ENCODE assay signal across 9 cellular contexts in the genomic region with DNA sequence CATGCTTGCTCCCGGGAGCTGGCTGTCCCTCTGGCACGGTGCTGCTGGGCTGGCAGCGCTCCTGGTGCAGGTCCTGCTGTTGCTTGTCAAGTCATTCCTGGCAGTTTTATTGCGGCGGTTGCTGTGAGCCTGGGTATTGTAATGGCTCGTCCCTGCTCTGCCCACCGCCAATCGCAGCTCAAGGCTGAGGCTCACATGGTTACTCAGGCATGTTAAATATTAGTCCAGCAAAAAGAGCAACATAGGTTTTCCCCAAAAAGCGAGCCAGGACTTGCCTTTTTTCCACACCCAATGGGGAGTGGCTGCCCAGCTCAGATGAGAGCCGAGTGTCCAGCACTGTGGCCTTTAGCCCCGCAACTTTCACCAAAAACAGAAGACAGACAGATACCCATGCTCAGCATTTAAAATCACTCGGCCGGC.
A peak's percentile ranks its signal among the peaks of the same experiment; 100 is the strongest.
DNase-seq lines count a peak whose midpoint lies in the region; TF ChIP-seq lines count a peak whose summit lies in the region.
"Had no signal": no experiment of that assay in that cellular context is flagged by ENCODE, and none has a peak within 500 bp of the region (broad histone marks: within the 10 kb centered on the region; RNA-seq: fewer than 3 reads in every experiment).

No MANE protein-coding gene starts in this region.

- H2AFZ ChIP-seq in mesenchymal stem cell (ENCODE audit: low read depth, low read length) = no peak overlapping the region
- H2AFZ ChIP-seq in neuronal stem cell (ENCODE audit: low read length) = no peak overlapping the region

- H3K4me3 Mint-ChIP-seq in endodermal cell = no peak overlapping the region
- H3K4me3 Mint-ChIP-seq in activated CD4-positive, alpha-beta memory T cell treated with anti-CD3 and anti-CD28 coated beads, Interleukin-2, amount 10 ng/mL, durations not matched to agents 7 days and 5 days = no peak overlapping the region
- H3K4me3 Mint-ChIP-seq: activated naive CD8-positive, alpha-beta T cell treated with anti-CD3 and anti-CD28 coated beads, Interleukin-2, amount 10 ng/mL, durations not matched to agents 7 days and 5 days had no signal

- H2BK5ac ChIP-seq in mesenchymal stem cell (ENCODE audit: low read depth, low read length, poor library complexity, severe bottlenecking) = no peak overlapping the region
- H2BK5ac ChIP-seq in neuronal stem cell (ENCODE audit: low read length) = no peak overlapping the region

- in situ Hi-C loops in transverse colon (cut with MboI; ENCODE audit: low pct_ligation_motif_present in 1 of 4, low pct_unique_long_range_greater_than_20kb in 1 of 4, low sequenced_read_pairs in 3 of 4) = no loop called here

- no peaks in the 10 kb centered on the region for H3K4me1 ChIP-seq in endodermal cell (ENCODE audit: control insufficient read depth, insufficient read depth, low read length)
- peaks cover 15% of the 10 kb centered on the region for H3K4me1 ChIP-seq in mesenchymal stem cell (ENCODE audit: control insufficient read depth, insufficient read depth, low read depth, low read length)
- H3K4me1 ChIP-seq in transverse colon = peaks cover 4 to 37% (median 11%) of the 10 kb centered on the region in 4 donors
- H3K4me1 ChIP-seq in neuronal stem cell (ENCODE audit: control insufficient read depth in 2 of 2, insufficient read depth in 1 of 2, low read depth in 1 of 2, low read length in 2 of 2) = peaks cover 2 to 4% of the 10 kb centered on the region in 2 donors

- H3K23ac ChIP-seq in mesenchymal stem cell (ENCODE audit: low read length in 2 of 2) (no peak overlapping the region), neuronal stem cell (ENCODE audit: low read depth, low read length, poor library complexity) (no peak overlapping the region)

- H3K4me2 ChIP-seq in mesenchymal stem cell (ENCODE audit: low read length, poor library complexity, severe bottlenecking) = peak overlapping the region; percentile 51
- H3K4me2 ChIP-seq in neuronal stem cell (ENCODE audit: insufficient read depth, low read length, poor library complexity, severe bottlenecking) = no peak overlapping the region

- no peak overlapping the region for H3K27ac Mint-ChIP-seq in endodermal cell
- no peak overlapping the region for H3K27ac Mint-ChIP-seq in activated CD4-positive, alpha-beta memory T cell treated with anti-CD3 and anti-CD28 coated beads, Interleukin-2, amount 10 ng/mL, durations not matched to agents 7 days and 5 days
- H3K27ac Mint-ChIP-seq: activated naive CD8-positive, alpha-beta T cell treated with anti-CD3 and anti-CD28 coated beads, Interleukin-2, amount 10 ng/mL, durations not matched to agents 7 days and 5 days had no signal

- H3K14ac ChIP-seq in mesenchymal stem cell (ENCODE audit: low read length in 2 of 2) = no peak overlapping the region
- H3K14ac ChIP-seq in neuronal stem cell (ENCODE audit: low read length) = no peak overlapping the region

- H3K4me3 ChIP-seq in endodermal cell (ENCODE audit: low read length) (no peak overlapping the region), mesenchymal stem cell (ENCODE audit: insufficient read depth in 1 of 2, low read depth in 1 of 2, low read length in 2 of 2) (peak overlapping the region in 1 of 2 experiments; percentile 51), transverse colon (no peak overlapping the region), neuronal stem cell (ENCODE audit: low read length in 2 of 2) (no peak overlapping the region)

- CTCF ChIA-PET in activated CD4-positive, alpha-beta memory T cell treated with anti-CD3 and anti-CD28 coated beads, Interleukin-2, amount 10 ng/mL, durations not matched to agents 7 days and 5 days (lab: Charles Lee) = no interaction called here

- H3K18ac ChIP-seq in mesenchymal stem cell (ENCODE audit: low read depth in 1 of 2, low read length in 2 of 2) = no peak overlapping the region
- no peak overlapping the region for H3K18ac ChIP-seq in neuronal stem cell (ENCODE audit: low read length)

- H3K36me3 Mint-ChIP-seq in endodermal cell (ENCODE audit: low read depth) = peaks cover 9% of the 10 kb centered on the region
- H3K36me3 Mint-ChIP-seq in activated CD4-positive, alpha-beta memory T cell treated with anti-CD3 and anti-CD28 coated beads, Interleukin-2, amount 10 ng/mL, durations not matched to agents 7 days and 5 days (ENCODE audit: low read depth) = no peaks in the 10 kb centered on the region
- H3K36me3 Mint-ChIP-seq: activated naive CD8-positive, alpha-beta T cell treated with anti-CD3 and anti-CD28 coated beads, Interleukin-2, amount 10 ng/mL, durations not matched to agents 7 days and 5 days had no signal

- H3K27me3 Mint-ChIP-seq in endodermal cell (ENCODE audit: insufficient read depth) = no peaks in the 10 kb centered on the region
- H3K27me3 Mint-ChIP-seq in activated CD4-positive, alpha-beta memory T cell treated with anti-CD3 and anti-CD28 coated beads, Interleukin-2, amount 10 ng/mL, durations not matched to agents 7 days and 5 days = no peaks in the 10 kb centered on the region
- H3K27me3 Mint-ChIP-seq: activated naive CD8-positive, alpha-beta T cell treated with anti-CD3 and anti-CD28 coated beads, Interleukin-2, amount 10 ng/mL, durations not matched to agents 7 days and 5 days had no signal

- peak; percentile 65 for DNase-seq in NCI-H526 treated with DMSO at 0.1 percent for 48 hours (lab: John Stamatoyannopoulos, UW)
- DNase-seq in endodermal cell = no peak
- DNase-seq in mesenchymal stem cell = peak; percentile 67
- peak; percentile 80 for DNase-seq in transverse colon
- no peak for DNase-seq in CD1c-positive myeloid dendritic cell (ENCODE audit: extremely low spot score)
- DNase-seq in neuronal stem cell (ENCODE audit: low spot score) = no peak
- DNase-seq in stimulated activated CD4-positive, alpha-beta T cell treated with anti-CD3 and anti-CD28 coated beads, Interleukin-2, amount 100 ng/mL, for 48 hours = no peak
- DNase-seq in activated CD4-positive, alpha-beta memory T cell treated with anti-CD3 and anti-CD28 coated beads, Interleukin-2, amount 10 ng/mL, durations not matched to agents 7 days and 5 days = no peak
- DNase-seq: activated naive CD8-positive, alpha-beta T cell treated with anti-CD3 and anti-CD28 coated beads, Interleukin-2, amount 10 ng/mL, durations not matched to agents 7 days and 5 days had no signal

- no peak for TF ChIP-seq POLR2A in transverse colon (IDR thresholded peaks at IDR 0.05)

- H2BK15ac ChIP-seq in mesenchymal stem cell (ENCODE audit: low read depth, poor library complexity, severe bottlenecking) (no peak overlapping the region), neuronal stem cell (ENCODE audit: low read length) (no peak overlapping the region)

- peak; percentile 18 for TF ChIP-seq EP300 in transverse colon (IDR thresholded peaks at IDR 0.05; ENCODE audit: low read depth)

- H3K27me3 ChIP-seq in endodermal cell (ENCODE audit: control insufficient read depth, insufficient read depth, low read length, poor library complexity, severe bottlenecking) = no peaks in the 10 kb centered on the region
- H3K27me3 ChIP-seq in mesenchymal stem cell (ENCODE audit: control insufficient read depth in 1 of 2, insufficient read depth in 1 of 2, low read length in 2 of 2) = no peaks in the 10 kb centered on the region
- no peaks in the 10 kb centered on the region for H3K27me3 ChIP-seq in transverse colon
- H3K27me3 ChIP-seq in neuronal stem cell (ENCODE audit: control insufficient read depth in 3 of 3, insufficient read depth in 3 of 3, low read depth in 1 of 3, low read length in 3 of 3) = no peaks in the 10 kb centered on the region

- no peak for TF ChIP-seq CTCF in endodermal cell (conservative IDR thresholded peaks at IDR 0.05)
- TF ChIP-seq CTCF in transverse colon (IDR thresholded peaks at IDR 0.05) = no peak

- H2BK12ac ChIP-seq in mesenchymal stem cell (ENCODE audit: low read length in 2 of 2) = no peak overlapping the region
- H2BK12ac ChIP-seq in neuronal stem cell (ENCODE audit: low read length) = no peak overlapping the region

- H2AK5ac ChIP-seq in mesenchymal stem cell (ENCODE audit: low read length, severe bottlenecking) (no peak overlapping the region), neuronal stem cell (ENCODE audit: low read depth, low read length) (no peak overlapping the region)

- H3K9me3 Mint-ChIP-seq in endodermal cell = no peaks in the 10 kb centered on the region
- H3K9me3 Mint-ChIP-seq in activated CD4-positive, alpha-beta memory T cell treated with anti-CD3 and anti-CD28 coated beads, Interleukin-2, amount 10 ng/mL, durations not matched to agents 7 days and 5 days = no peaks in the 10 kb centered on the region
- H3K9me3 Mint-ChIP-seq: activated naive CD8-positive, alpha-beta T cell treated with anti-CD3 and anti-CD28 coated beads, Interleukin-2, amount 10 ng/mL, durations not matched to agents 7 days and 5 days had no signal

- H3K27ac ChIP-seq in endodermal cell (ENCODE audit: low read depth, low read length) (peak overlapping the region; percentile 49), mesenchymal stem cell (ENCODE audit: low read length, poor library complexity, severe bottlenecking) (no peak overlapping the region), transverse colon (peak overlapping the region; percentile 37 to 83 (median 62)), neuronal stem cell (replicated peaks; ENCODE audit: low read length) (no peak overlapping the region)

- H3K9me3 ChIP-seq in endodermal cell (ENCODE audit: control insufficient read depth, low read length) = no peaks in the 10 kb centered on the region
- H3K9me3 ChIP-seq in mesenchymal stem cell (ENCODE audit: control insufficient read depth, low read length) = no peaks in the 10 kb centered on the region
- H3K9me3 ChIP-seq in transverse colon = no peaks in the 10 kb centered on the region
- H3K9me3 ChIP-seq in neuronal stem cell (replicated peaks in 1 of 2; ENCODE audit: control insufficient read depth in 2 of 2, insufficient read depth in 1 of 2, low read depth in 1 of 2, low read length in 2 of 2) = no peaks in the 10 kb centered on the region

- H3K4me1 Mint-ChIP-seq in endodermal cell = peaks cover 3% of the 10 kb centered on the region
- no peaks in the 10 kb centered on the region for H3K4me1 Mint-ChIP-seq in activated CD4-positive, alpha-beta memory T cell treated with anti-CD3 and anti-CD28 coated beads, Interleukin-2, amount 10 ng/mL, durations not matched to agents 7 days and 5 days
- H3K4me1 Mint-ChIP-seq: activated naive CD8-positive, alpha-beta T cell treated with anti-CD3 and anti-CD28 coated beads, Interleukin-2, amount 10 ng/mL, durations not matched to agents 7 days and 5 days had no signal

- H3K79me1 ChIP-seq in mesenchymal stem cell (replicated peaks; ENCODE audit: low read length, poor library complexity, severe bottlenecking) = no peaks in the 10 kb centered on the region
- no peaks in the 10 kb centered on the region for H3K79me1 ChIP-seq in neuronal stem cell (ENCODE audit: low read depth, low read length)

- H3K4ac ChIP-seq in mesenchymal stem cell (ENCODE audit: low read depth in 1 of 2, low read length in 2 of 2) (no peak overlapping the region), neuronal stem cell (ENCODE audit: low read length) (no peak overlapping the region)

- intact Hi-C loops in transverse colon (cut with DNase I; ENCODE audit: low total_unique reads) = no loop called here

- WGBS in endodermal cell (ENCODE audit: insufficient coverage in 1 of 2, insufficient read length in 1 of 2), 2 experiments = 73 to 81% methylated on average over 11 to 13 of the region's 13 CpGs
- 28% methylated on average over 13 of the region's 13 CpGs for WGBS in mesenchymal stem cell
- 35% methylated on average over 12 of the region's 13 CpGs; no CpG with 5 or more reads in 1 of the 2 donors for WGBS in transverse colon (ENCODE audit: low coverage in 1 of 2), 2 donors
- no CpG with 5 or more reads among the region's 13 CpGs for WGBS in neuronal stem cell (ENCODE audit: extremely low coverage in 2 of 2, insufficient read length in 2 of 2, insufficient replicate concordance in 1 of 2), 2 donors

- H2BK120ac ChIP-seq in mesenchymal stem cell (ENCODE audit: low read depth, low read length) = no peak overlapping the region
- H2BK120ac ChIP-seq in neuronal stem cell (ENCODE audit: low read depth, low read length) = no peak overlapping the region

- no peak overlapping the region for H3K9ac ChIP-seq in endodermal cell (ENCODE audit: extremely low read depth, low read length, poor library complexity, severe bottlenecking)
- peak overlapping the region; percentile 57 for H3K9ac ChIP-seq in mesenchymal stem cell (ENCODE audit: low read length)
- H3K9ac ChIP-seq in neuronal stem cell (ENCODE audit: low read depth, low read length, poor library complexity) = no peak overlapping the region

- POLR2A ChIA-PET in activated CD4-positive, alpha-beta memory T cell treated with anti-CD3 and anti-CD28 coated beads, Interleukin-2, amount 10 ng/mL, durations not matched to agents 7 days and 5 days (lab: Charles Lee) = no interaction called here

- H3K36me3 ChIP-seq in endodermal cell (ENCODE audit: control insufficient read depth, insufficient read depth, low read length) = no peaks in the 10 kb centered on the region
- peaks cover 0 to 8% of the 10 kb centered on the region in 2 experiments for H3K36me3 ChIP-seq in mesenchymal stem cell (ENCODE audit: control insufficient read depth in 1 of 2, insufficient read depth in 2 of 2, low read depth in 1 of 2, low read length in 2 of 2)
- no peaks in the 10 kb centered on the region for H3K36me3 ChIP-seq in transverse colon
- H3K36me3 ChIP-seq in neuronal stem cell (replicated peaks in 1 of 2; ENCODE audit: control insufficient read depth in 2 of 2, insufficient read depth in 2 of 2, low read length in 2 of 2) = no peaks in the 10 kb centered on the region

- H4K8ac ChIP-seq in mesenchymal stem cell (ENCODE audit: low read length) (no peak overlapping the region), neuronal stem cell (ENCODE audit: low read depth, low read length) (no peak overlapping the region)

- H4K91ac ChIP-seq in mesenchymal stem cell (ENCODE audit: low read length) = no peak overlapping the region
- H4K91ac ChIP-seq in neuronal stem cell (ENCODE audit: low read depth, low read length, poor library complexity) = no peak overlapping the region

Comparison
In these comparisons a context has a peak if more than half of its experiments do, and no peak if none do; other contexts are left out.
1. DNase-seq: peak in NCI-H526 treated with DMSO at 0.1 percent for 48 hours (single experiment), mesenchymal stem cell (single experiment) and transverse colon (single experiment); none in endodermal cell (single experiment), CD1c-positive myeloid dendritic cell (single experiment), neuronal stem cell (single experiment), stimulated activated CD4-positive, alpha-beta T cell treated with anti-CD3 and anti-CD28 coated beads, Interleukin-2, amount 100 ng/mL, for 48 hours (0 of 2) and activated CD4-positive, alpha-beta memory T cell treated with anti-CD3 and anti-CD28 coated beads, Interleukin-2, amount 10 ng/mL, durations not matched to agents 7 days and 5 days (single experiment).
2. H3K27ac ChIP-seq: peak in endodermal cell (single experiment) and transverse colon (4 of 4); none in mesenchymal stem cell (single experiment) and neuronal stem cell (single experiment).